In the genomic region with DNA sequence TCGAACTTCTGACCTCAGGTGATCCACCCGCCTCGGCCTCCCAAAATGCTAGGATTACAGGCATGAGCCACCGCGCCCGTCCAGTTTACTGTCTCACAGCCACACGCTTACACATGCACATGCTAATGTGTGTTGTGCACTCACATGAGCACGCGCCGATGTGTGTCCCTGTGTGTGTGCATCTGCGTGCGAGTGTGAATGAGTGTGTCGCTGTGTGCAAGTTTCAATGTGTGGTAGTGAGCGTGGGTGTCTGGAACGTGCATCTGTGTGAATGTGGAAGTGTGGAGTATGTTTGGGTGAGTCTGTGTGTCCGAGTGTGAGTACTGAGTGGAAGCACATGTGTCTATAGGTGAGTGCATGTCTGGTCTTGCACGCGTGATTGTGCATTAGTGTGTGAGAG, we compare ENCODE assay signal across 1 cellular context.
TF ChIP-seq lines count a peak whose summit lies in the region.

No MANE protein-coding gene starts in this region.

TF ChIP-seq in HepG2, 621 proteins besides CTCF, POLR2A, EP300 and RAD21:
- TF ChIP-seq, protein P1, sequence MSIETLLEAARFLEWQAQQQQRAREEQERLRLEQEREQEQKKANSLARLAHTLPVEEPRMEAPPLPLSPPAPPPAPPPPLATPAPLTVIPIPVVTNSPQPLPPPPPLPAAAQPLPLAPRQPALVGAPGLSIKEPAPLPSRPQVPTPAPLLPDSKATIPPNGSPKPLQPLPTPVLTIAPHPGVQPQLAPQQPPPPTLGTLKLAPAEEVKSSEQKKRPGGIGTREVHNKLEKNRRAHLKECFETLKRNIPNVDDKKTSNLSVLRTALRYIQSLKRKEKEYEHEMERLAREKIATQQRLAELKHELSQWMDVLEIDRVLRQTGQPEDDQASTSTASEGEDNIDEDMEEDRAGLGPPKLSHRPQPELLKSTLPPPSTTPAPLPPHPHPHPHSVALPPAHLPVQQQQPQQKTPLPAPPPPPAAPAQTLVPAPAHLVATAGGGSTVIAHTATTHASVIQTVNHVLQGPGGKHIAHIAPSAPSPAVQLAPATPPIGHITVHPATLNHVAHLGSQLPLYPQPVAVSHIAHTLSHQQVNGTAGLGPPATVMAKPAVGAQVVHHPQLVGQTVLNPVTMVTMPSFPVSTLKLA (IDR thresholded peaks at IDR 0.05) = peak; percentile 50
- TF ChIP-seq SP5 (CRISPR knock-in tag; IDR thresholded peaks at IDR 0.05; ENCODE audit: borderline replicate concordance, low read depth) = no peak
TF ChIP-seq in HepG2: peak in this region for 1.
